Comparison of ENCODE assay signal across 8 cellular contexts in genomic region chr10:84540617-84541288, GRCh38.
DNase-seq lines count a peak whose midpoint lies in the region; ATAC-seq and TF ChIP-seq lines count a peak whose summit lies in the region.

No MANE protein-coding gene starts in this region.

- no peak for TF ChIP-seq EP300 in Ishikawa (IDR thresholded peaks at IDR 0.05; ENCODE audit: borderline replicate concordance)

- peak; percentile 81 for TF ChIP-seq RAD21 in Ishikawa (IDR thresholded peaks at IDR 0.05; ENCODE audit: low read depth)

- ATAC-seq in GM21619 (IDR thresholded peaks at IDR 0.05; ENCODE audit: unreplicated experiment) (peak; percentile 82), left colon (peak; percentile 75)
- peak; percentile 71 to 74 for ATAC-seq in activated CD4-positive, CD25-positive, alpha-beta regulatory T cell treated with anti-CD3 and anti-CD28 coated beads, Interleukin-2, amount 50 U/mL, for 24 hours

- H3K27ac ChIP-seq in caudate nucleus (ENCODE audit: low read depth, low read length): no peak overlapping the region

- intact Hi-C loops in left colon (cut with DNase I, micrococcal nuclease): no loop called here

- DNase-seq in EL: peak; percentile 70
- peak in 45 of 61 donors; percentile 2 to 70 (median 43) for DNase-seq in caudate nucleus (lab: John Stamatoyannopoulos, UW)
- peak in 1 of 2 donors; percentile 57 for DNase-seq in left colon
- DNase-seq in stimulated activated CD4-positive, alpha-beta T cell treated with anti-CD3 and anti-CD28 coated beads, Interleukin-2, amount 100 ng/mL, for 4 hours (ENCODE audit: low read depth): peak; percentile 43
- DNase-seq in NCI-H2196 (lab: John Stamatoyannopoulos, UW; ENCODE audit: unreplicated experiment): no peak

TF ChIP-seq in Ishikawa, 13 proteins besides CTCF, POLR2A, EP300 and RAD21:
- no peak for TF ChIP-seq TEAD4 (IDR thresholded peaks at IDR 0.05)
- TF ChIP-seq YY1 (IDR thresholded peaks at IDR 0.05; ENCODE audit: low read depth): 0 out of 2 replicates have a peak, but pooled peaks have one; percentile 15
- 0 out of 2 replicates have a peak, but pooled peaks have one; percentile 41 for TF ChIP-seq TCF12 (IDR thresholded peaks at IDR 0.05; ENCODE audit: low read depth)
